Comparison of ENCODE assay signal across 8 cellular contexts in the genomic region with DNA sequence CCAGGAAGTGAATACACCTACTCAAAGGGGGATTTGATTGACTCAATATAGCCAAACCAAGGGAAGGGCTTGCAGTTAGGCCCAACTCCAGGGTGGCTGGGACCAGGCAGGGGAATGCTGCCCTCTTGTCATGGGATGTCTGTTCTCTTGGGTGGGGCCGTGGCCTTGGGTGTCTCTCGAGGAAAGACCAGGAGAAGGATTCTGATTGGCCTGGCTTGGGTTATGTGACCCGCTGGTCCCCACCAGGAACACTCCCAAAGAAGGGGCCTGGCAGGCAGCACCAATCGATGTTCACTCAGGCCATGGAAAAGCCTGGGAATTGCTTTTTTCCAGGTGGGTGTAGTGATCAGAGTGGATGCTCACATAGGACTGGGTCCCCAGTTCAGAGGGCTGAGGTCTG.
"Had no signal": no experiment of that assay in that cellular context is flagged by ENCODE, and none has a peak within 500 bp of the region (broad histone marks: within the 10 kb centered on the region; RNA-seq: fewer than 3 reads in every experiment).

No MANE protein-coding gene starts in this region.

- H3K27ac Mint-ChIP-seq: HFFc6 had no signal

- ATAC-seq: HCT116, K562 had no signal

- H3K36me3 ChIP-seq: HAP-1 had no signal

- DNase-seq: GM23248, GOT3, H7, HFFc6, IMR-90 had no signal

- H3K4me3 ChIP-seq: GM23248, HAP-1, K562 had no signal

- H3K4me3 Mint-ChIP-seq: HFFc6 had no signal

- H3K9me3 Mint-ChIP-seq: HFFc6 had no signal

- H3K9me3 ChIP-seq: HAP-1 had no signal
